In genomic region chr22:27965547-27965946, GRCh38 we compare ENCODE assay signal across 15 cellular contexts. TPM values are rescaled to one million over a fixed set of nuclear protein-coding genes. Genes with fewer than 3 reads are reported as not detected.
DNase-seq lines count a peak whose midpoint lies in the region; ATAC-seq, FAIRE-seq and TF ChIP-seq lines count a peak whose summit lies in the region.
"Had no signal": no experiment of that assay in that cellular context is flagged by ENCODE, and none has a peak within 500 bp of the region (broad histone marks: within the 10 kb centered on the region; RNA-seq: fewer than 3 reads in every experiment).

No MANE protein-coding gene starts in this region.

- H2AK9ac ChIP-seq in IMR-90 (replicated peaks; ENCODE audit: low read depth, low read length, poor library complexity): no peak overlapping the region

- dilution Hi-C loops in IMR-90 (cut with HindIII; ENCODE audit: low sequenced_read_pairs, unreplicated experiment): no loop called here

- H3K56ac ChIP-seq in IMR-90 (ENCODE audit: extremely low read depth, insufficient read depth, low read length): no peak overlapping the region

- H4K5ac ChIP-seq in IMR-90 (ENCODE audit: low read depth, low read length): no peak overlapping the region

- ATAC-seq in IMR-90 (ENCODE audit: low read depth) (peak; percentile 46; the same call in 1 of the 2 replicates), K562 (no peak), left colon (peak; percentile 52), GM21786 (IDR thresholded peaks at IDR 0.05; ENCODE audit: unreplicated experiment) (no peak), HG02981 (IDR thresholded peaks at IDR 0.05; ENCODE audit: unreplicated experiment) (no peak)
- ATAC-seq: CD8-positive, alpha-beta T cell; GM12878; HepG2 had no signal

- H3K9ac ChIP-seq in IMR-90 (ENCODE audit: low read depth, low read length) (no peak overlapping the region), K562 (ENCODE audit: insufficient read depth in 1 of 2, low read depth in 2 of 2, low read length in 2 of 2) (no peak overlapping the region)

- H3K36me3 ChIP-seq in IMR-90 (ENCODE audit: control insufficient read depth, insufficient read depth, low read length): no peaks in the 10 kb centered on the region
- H3K36me3 ChIP-seq in K562 (ENCODE audit: control insufficient read depth, insufficient read depth, low read length): no peaks in the 10 kb centered on the region
- H3K36me3 ChIP-seq: HAP-1 had no signal

- H3K27me3 ChIP-seq in IMR-90 (ENCODE audit: control insufficient read depth, insufficient read depth, low read length) (no peaks in the 10 kb centered on the region), K562 (ENCODE audit: control insufficient read depth in 2 of 2, insufficient read depth in 2 of 2, low read length in 2 of 2) (no peaks in the 10 kb centered on the region)

- no peak for TF ChIP-seq CTCF in IMR-90 (conservative IDR thresholded peaks at IDR 0.05; ENCODE audit: low read depth, low read length)
- TF ChIP-seq CTCF in K562 (IDR thresholded peaks at IDR 0.05 in 2 of 3, conservative IDR thresholded peaks at IDR 0.05 in 1 of 3; ENCODE audit: insufficient read depth in 2 of 3, low read depth in 1 of 3, low read length in 3 of 3): no peak

- H2BK120ac ChIP-seq in IMR-90 (ENCODE audit: low read depth, low read length): no peak overlapping the region

- no peak overlapping the region; the same call in 1 of the 2 replicates for H3K4me2 ChIP-seq in IMR-90 (ENCODE audit: low read depth, low read length)
- no peak overlapping the region for H3K4me2 ChIP-seq in K562 (ENCODE audit: insufficient read depth, low read length)

- TF ChIP-seq POLR2A in IMR-90 (IDR thresholded peaks at IDR 0.05; ENCODE audit: low read depth, low read length): no peak
- TF ChIP-seq POLR2A in K562 (conservative IDR thresholded peaks at IDR 0.05): no peak

- no peak for TF ChIP-seq EP300 in K562 (IDR thresholded peaks at IDR 0.05; ENCODE audit: low read length)

- DNase-seq in IMR-90: peak; percentile 35
- DNase-seq in K562 (ENCODE audit: extremely low read depth in 1 of 4, low spot score in 3 of 4): no peak
- DNase-seq in left colon: no peak
- no peak for DNase-seq in cerebellum (ENCODE audit: low spot score)
- DNase-seq: CD8-positive, alpha-beta T cell; COR-L47 had no signal

- H3K79me2 ChIP-seq in K562 (ENCODE audit: control insufficient read depth, insufficient read depth, low read length): no peaks in the 10 kb centered on the region

- H2BK5ac ChIP-seq in IMR-90 (ENCODE audit: low read depth, low read length, poor library complexity, severe bottlenecking): no peak overlapping the region

- H3K9me3 ChIP-seq in IMR-90 (ENCODE audit: control insufficient read depth, insufficient read depth, low read length) (no peaks in the 10 kb centered on the region), K562 (replicated peaks; ENCODE audit: control insufficient read depth, insufficient read depth, low read depth, low read length) (no peaks in the 10 kb centered on the region)
- H3K9me3 ChIP-seq: HAP-1 had no signal

- WGBS in IMR-90 (ENCODE audit: extremely low coverage in 2 of 2, insufficient read length in 1 of 2), 2 experiments: no CpG with 5 or more reads among the region's 2 CpGs
- WGBS in K562 (ENCODE audit: insufficient coverage, low coverage, missing lambda C conversion rate): 11% methylated on average over 2 of the region's 2 CpGs

- H3K4me3 ChIP-seq in IMR-90 (ENCODE audit: insufficient read depth, low read depth, low read length) (no peak overlapping the region), K562 (no peak overlapping the region)
- H3K4me3 ChIP-seq: GM12878, HAP-1 had no signal

- no peak for TF ChIP-seq RAD21 in IMR-90 (IDR thresholded peaks at IDR 0.05; ENCODE audit: low read length)
- no peak for TF ChIP-seq RAD21 in K562 (CRISPR knock-in tag; conservative IDR thresholded peaks at IDR 0.05 in 1 of 2, IDR thresholded peaks at IDR 0.05 in 1 of 2)

- no peak overlapping the region for H4K8ac ChIP-seq in IMR-90 (ENCODE audit: low read depth in 2 of 2, low read length in 2 of 2)

- H3K4ac ChIP-seq in IMR-90 (ENCODE audit: low read depth, low read length): no peak overlapping the region

- CTCF ChIA-PET in IMR-90 (lab: Yijun Ruan, JAX): no interaction called here
- CTCF ChIA-PET in K562 (lab: Yijun Ruan, JAX; ENCODE audit: low intra/inter-chr PET ratio): no interaction called here

- H4K20me1 ChIP-seq in IMR-90 (ENCODE audit: insufficient read depth, low read length): no peaks in the 10 kb centered on the region
- no peaks in the 10 kb centered on the region for H4K20me1 ChIP-seq in K562 (replicated peaks; ENCODE audit: control insufficient read depth, insufficient read depth, low read length)

- FAIRE-seq in K562 (lab: Jason Lieb, UNC): no peak
- FAIRE-seq: GM12878, GM18507, GM19239, H1, HepG2, HTR-8/SVneo had no signal

- peaks cover 8% of the 10 kb centered on the region for H3K4me1 ChIP-seq in IMR-90 (ENCODE audit: control insufficient read depth, insufficient read depth, low read length)
- no peaks in the 10 kb centered on the region; a peak in 1 of 5 replicates for H3K4me1 ChIP-seq in K562 (replicated peaks in 1 of 2; ENCODE audit: control insufficient read depth in 2 of 2, insufficient read depth in 2 of 2, low read length in 2 of 2)
- H3K4me1 ChIP-seq: HAP-1 had no signal

- no peak overlapping the region for H3K23ac ChIP-seq in IMR-90 (ENCODE audit: low read depth, low read length)

- no peak overlapping the region for H3K14ac ChIP-seq in IMR-90 (replicated peaks; ENCODE audit: low read depth, low read length)

- H3K18ac ChIP-seq in IMR-90 (ENCODE audit: low read depth, low read length): no peak overlapping the region

- H2BK20ac ChIP-seq in IMR-90 (ENCODE audit: low read depth, low read length): no peak overlapping the region

- H3K9me1 ChIP-seq in IMR-90 (ENCODE audit: insufficient read depth, low read length): peaks cover 2% of the 10 kb centered on the region; the same call in 1 of the 2 replicates
- no peaks in the 10 kb centered on the region for H3K9me1 ChIP-seq in K562 (ENCODE audit: control insufficient read depth, insufficient read depth, low read length)

- no peaks in the 10 kb centered on the region for H3K79me1 ChIP-seq in IMR-90 (ENCODE audit: low read depth in 1 of 2, low read length in 2 of 2)

- intact Hi-C loops in IMR-90 (cut with micrococcal nuclease): no loop called here
- intact Hi-C loops in K562 (cut with micrococcal nuclease): no loop called here
- intact Hi-C loops in left colon (cut with DNase I, micrococcal nuclease): no loop called here

- in situ Hi-C loops in IMR-90 (cut with MboI; ENCODE audit: low sequenced_read_pairs): no loop called here
- in situ Hi-C loops in K562 (cut with MboI): no loop called here

- no peak overlapping the region for H3K27ac ChIP-seq in IMR-90 (ENCODE audit: insufficient read depth, low read length)
- H3K27ac ChIP-seq in K562 (ENCODE audit: extremely low read depth, low read depth, low read length): no peak overlapping the region

- BruUV-seq in IMR-90 (replicated peaks; lab: Mats Ljungman, UMichigan) (no TSS peak), K562 (replicated peaks; lab: Mats Ljungman, UMichigan) (no TSS peak)

- POLR2A ChIA-PET in IMR-90 (lab: Charles Lee; ENCODE audit: unreplicated experiment): no interaction called here
- POLR2A ChIA-PET in K562 (lab: Yijun Ruan, JAX): no interaction called here

- H2AFZ ChIP-seq in IMR-90 (replicated peaks; ENCODE audit: low read length, poor library complexity) (no peak overlapping the region), K562 (ENCODE audit: low read depth, low read length) (no peak overlapping the region)

- no peak overlapping the region for H4K91ac ChIP-seq in IMR-90 (ENCODE audit: insufficient read depth, low read depth, low read length)

- H2AK5ac ChIP-seq in IMR-90 (ENCODE audit: low read depth, low read length): no peak overlapping the region

- no peak overlapping the region for H2BK15ac ChIP-seq in IMR-90 (ENCODE audit: low read depth, low read length)

TF ChIP-seq in IMR-90, 13 proteins besides CTCF, POLR2A, EP300 and RAD21:
- peak; percentile 70 for TF ChIP-seq FOS (IDR thresholded peaks at IDR 0.05; ENCODE audit: low read depth, low read length)
- TF ChIP-seq BHLHE40 (IDR thresholded peaks at IDR 0.05; ENCODE audit: low read depth, low read length): no peak
- no peak for TF ChIP-seq MAZ (IDR thresholded peaks at IDR 0.05; ENCODE audit: borderline replicate concordance, low read depth, low read length)

TF ChIP-seq in K562, 482 proteins besides CTCF, POLR2A, EP300 and RAD21 (continues in another document):
- no peak for TF ChIP-seq GATA2 (CRISPR knock-in tag; IDR thresholded peaks at IDR 0.05)
- TF ChIP-seq ADNP (tag; IDR thresholded peaks at IDR 0.05): no peak

RNA-seq across cellular contexts. Expression of gene PITPNB, which starts 46.5 kb away (rescaled TPM):
- total RNA-seq in IMR-90 (2012; rRNA removed) (19.7 and 29.2 TPM in 2 replicates), K562 (2014; rRNA removed) (13.0 and 13.1 TPM in 2 replicates), K562 (2014; rRNA removed; fragmentation: Illumina TruSeq; extraction: Trizol) (14.7 and 20.8 TPM in 2 replicates), K562 (2015; rRNA removed; fragmentation: Illumina TruSeq; extraction: Trizol) (12.6 and 14.2 TPM in 2 replicates), K562 (2021) (46.1 and 50.5 TPM in 2 replicates), left colon (10 to 100 TPM; 44.4 to 46.7 TPM), cerebellum (45.4 TPM)
- polyA plus RNA-seq in IMR-90 (2012; rRNA removed) (43.3 and 54.5 TPM in 2 replicates), K562 (2011; rRNA removed) (34.7 and 40.7 TPM in 2 replicates), K562 (2014; fragmentation: Illumina TruSeq; extraction: Trizol) (46.1 and 52.4 TPM in 2 replicates), K562 (2014; fragmentation: Nextera tagmentation; extraction: Ambion mirVana) (10 to 100 TPM; 32.2 to 44.3 TPM), K562 (2014; rRNA removed) (28.9 and 43.8 TPM in 2 replicates)
- polyA plus RNA-seq in IMR-90 (2012; cell fraction: cytosol; rRNA removed): 12.1 and 20.1 TPM in 2 replicates
- 9.3 and 56.7 TPM in 2 replicates for polyA plus RNA-seq in IMR-90 (2012; cell fraction: nucleus; rRNA removed; ENCODE audit: low replicate concordance)
- total RNA-seq in K562 (2011; cell fraction: chromatin; rRNA removed; ENCODE audit: low replicate concordance): 47.8 and 167 TPM in 2 replicates
- 20.3 and 25.8 TPM in 2 replicates for total RNA-seq in K562 (2011; cell fraction: nucleolus; rRNA removed)
- 70.5 and 141 TPM in 2 replicates for total RNA-seq in K562 (2011; cell fraction: nucleoplasm; rRNA removed)
- polyA plus RNA-seq in K562 (2011; cell fraction: cytosol; rRNA removed): 11.6 and 18.5 TPM in 2 replicates
- polyA plus RNA-seq in K562 (2011; cell fraction: nucleus; rRNA removed): 36.4 and 39.8 TPM in 2 replicates
- polyA plus RNA-seq in K562 (2012): 26.6 and 55.2 TPM in 2 replicates
- 60.0 and 60.7 TPM in 2 replicates for polyA minus RNA-seq in K562 (2011; rRNA and poly(A)+ RNA removed)
- polyA minus RNA-seq in K562 (2011; cell fraction: cytosol; rRNA and poly(A)+ RNA removed): 20.4 and 22.8 TPM in 2 replicates
- 23.8 and 35.3 TPM in 2 replicates for polyA minus RNA-seq in K562 (2011; cell fraction: nucleus; rRNA and poly(A)+ RNA removed)

Comparison
In these comparisons a context has a peak if more than half of its experiments do, and no peak if none do; other contexts are left out.
1. ATAC-seq: peak in IMR-90 (single experiment) and left colon (single experiment); none in K562 (single experiment), GM21786 (single experiment) and HG02981 (single experiment).